Comparison of ENCODE assay signal across 8 cellular contexts in the genomic region with DNA sequence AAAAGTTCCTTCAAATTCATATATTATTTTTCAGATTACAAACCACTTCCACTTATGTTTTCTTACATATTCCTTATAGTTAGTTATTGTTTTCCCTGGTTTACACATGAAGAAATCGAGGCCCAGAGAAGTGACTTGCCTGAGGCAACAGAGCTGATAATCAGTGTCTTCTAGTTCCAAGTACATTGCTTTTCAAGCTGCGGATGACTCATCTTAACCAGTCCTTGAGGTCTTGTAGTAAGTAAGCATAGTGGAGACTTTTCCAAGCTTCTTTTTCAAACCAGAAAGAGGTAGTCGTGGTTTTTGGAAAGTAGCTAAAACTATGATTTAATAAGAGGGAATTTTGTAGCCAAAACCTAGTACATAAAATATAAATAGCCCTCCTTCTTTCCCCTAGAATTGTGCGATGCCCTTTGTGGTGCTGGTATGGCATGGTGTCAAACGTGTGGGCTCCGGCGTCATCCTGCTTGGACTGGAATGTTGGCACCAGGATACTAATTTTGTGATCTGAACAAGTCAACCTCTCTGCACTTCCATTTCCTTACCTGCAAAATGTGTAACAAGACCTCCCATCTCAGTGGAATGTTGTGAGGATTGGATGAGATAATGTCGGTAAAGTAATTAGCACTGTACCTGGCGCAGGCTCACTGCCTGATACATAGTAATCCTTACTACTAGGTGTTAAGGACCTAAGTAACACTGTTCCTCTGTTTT. TPM values are rescaled to one million over a fixed set of nuclear protein-coding genes. Genes with fewer than 3 reads are reported as not detected.
DNase-seq lines count a peak whose midpoint lies in the region; TF ChIP-seq lines count a peak whose summit lies in the region.
"Had no signal": no experiment of that assay in that cellular context is flagged by ENCODE, and none has a peak within 500 bp of the region (broad histone marks: within the 10 kb centered on the region; RNA-seq: fewer than 3 reads in every experiment).

No MANE protein-coding gene starts in this region.

- H3F3A ChIP-seq in neural progenitor cell (ENCODE audit: low read depth): no peaks in the 10 kb centered on the region

- TF ChIP-seq CTCF in fibroblast of mammary gland (conservative IDR thresholded peaks at IDR 0.05; ENCODE audit: control insufficient read depth, insufficient read depth, low read depth, low read length): no peak
- no peak for TF ChIP-seq CTCF in Calu3 (IDR thresholded peaks at IDR 0.05; ENCODE audit: unreplicated experiment)
- TF ChIP-seq CTCF in neural progenitor cell (IDR thresholded peaks at IDR 0.05): no peak

- H3K27ac ChIP-seq in SK-N-MC: peak overlapping the region; percentile 56
- H3K27ac ChIP-seq in neural progenitor cell: no peak overlapping the region

- H3K27me3 ChIP-seq in skeletal muscle satellite cell (ENCODE audit: control insufficient read depth, insufficient read depth, low read length) (no peaks in the 10 kb centered on the region), neural progenitor cell (no peaks in the 10 kb centered on the region)

- H3K36me3 ChIP-seq in SK-N-MC (ENCODE audit: insufficient read depth, low read length): no peaks in the 10 kb centered on the region
- H3K36me3 ChIP-seq in skeletal muscle satellite cell (ENCODE audit: insufficient read depth, low read length): no peaks in the 10 kb centered on the region
- H3K36me3 ChIP-seq in neural progenitor cell: no peaks in the 10 kb centered on the region

- H3K9me3 ChIP-seq in SK-N-MC (ENCODE audit: low read depth, low read length) (no peaks in the 10 kb centered on the region), skeletal muscle satellite cell (replicated peaks; ENCODE audit: low read length) (no peaks in the 10 kb centered on the region), neural progenitor cell (ENCODE audit: low read depth) (no peaks in the 10 kb centered on the region)

- H2AFZ ChIP-seq in neural progenitor cell (replicated peaks): no peak overlapping the region

- H3K4me1 Mint-ChIP-seq in Calu3 (ENCODE audit: low read depth, unreplicated experiment) (peaks cover 16% of the 10 kb centered on the region), neural progenitor cell (no peaks in the 10 kb centered on the region)
- H3K4me1 Mint-ChIP-seq: activated naive CD8-positive, alpha-beta T cell treated with anti-CD3 and anti-CD28 coated beads, Interleukin-2, amount 10 ng/mL, durations not matched to agents 7 days and 5 days had no signal

- no peaks in the 10 kb centered on the region for H3K79me2 ChIP-seq in neural progenitor cell (ENCODE audit: low read depth)

- H3K36me3 Mint-ChIP-seq in Calu3 (ENCODE audit: insufficient read depth, unreplicated experiment) (no peaks in the 10 kb centered on the region), neural progenitor cell (peaks cover 2% of the 10 kb centered on the region)

- no peak overlapping the region for H3K9ac ChIP-seq in SK-N-MC (ENCODE audit: insufficient read length)
- H3K9ac ChIP-seq in skeletal muscle satellite cell (ENCODE audit: low read depth, low read length): no peak overlapping the region
- H3K9ac ChIP-seq in neural progenitor cell: no peak overlapping the region

- no TSS peak for BruUV-seq in Calu3 (replicated peaks; lab: Mats Ljungman, UMichigan)

- intact Hi-C loops in Calu3 (cut with micrococcal nuclease; ENCODE audit: unreplicated experiment): no loop called here

- H3K9me3 Mint-ChIP-seq in Calu3 (ENCODE audit: low read depth, unreplicated experiment): peaks cover 2% of the 10 kb centered on the region
- H3K9me3 Mint-ChIP-seq in neural progenitor cell: peaks cover 6% of the 10 kb centered on the region
- H3K9me3 Mint-ChIP-seq: activated naive CD8-positive, alpha-beta T cell treated with anti-CD3 and anti-CD28 coated beads, Interleukin-2, amount 10 ng/mL, durations not matched to agents 7 days and 5 days had no signal

- peak overlapping the region; percentile 28; the same call in 1 of the 2 replicates for H3K4me3 ChIP-seq in SK-N-MC
- no peak overlapping the region for H3K4me3 ChIP-seq in fibroblast of mammary gland (ENCODE audit: control insufficient read depth, low read depth, low read length)
- peak overlapping the region; percentile 16 for H3K4me3 ChIP-seq in skeletal muscle satellite cell (ENCODE audit: low read length)
- no peak overlapping the region for H3K4me3 ChIP-seq in neural progenitor cell

- no peaks in the 10 kb centered on the region for H4K20me1 ChIP-seq in neural progenitor cell (ENCODE audit: low read depth)

- CTCF ChIA-PET in Calu3 (lab: Charles Lee): interaction anchor here (0.6 kb wide), 1 partner anchor 56 kb away, joined by 3 read pairs; no protein-coding TSS in a partner anchor

- H3K27me3 Mint-ChIP-seq in Calu3 (ENCODE audit: unreplicated experiment): no peaks in the 10 kb centered on the region
- no peaks in the 10 kb centered on the region for H3K27me3 Mint-ChIP-seq in neural progenitor cell (ENCODE audit: insufficient read depth, low read depth)

- H3K4me2 ChIP-seq in skeletal muscle satellite cell (ENCODE audit: low read length): peak overlapping the region; percentile 51
- no peak overlapping the region for H3K4me2 ChIP-seq in neural progenitor cell

- H3K27ac Mint-ChIP-seq in Calu3 (ENCODE audit: unreplicated experiment) (no peak overlapping the region), neural progenitor cell (no peak overlapping the region)
- H3K27ac Mint-ChIP-seq: activated naive CD8-positive, alpha-beta T cell treated with anti-CD3 and anti-CD28 coated beads, Interleukin-2, amount 10 ng/mL, durations not matched to agents 7 days and 5 days had no signal

- H3K4me3 Mint-ChIP-seq in Calu3 (ENCODE audit: low read depth, unreplicated experiment) (no peak overlapping the region), neural progenitor cell (no peak overlapping the region)
- H3K4me3 Mint-ChIP-seq: activated naive CD8-positive, alpha-beta T cell treated with anti-CD3 and anti-CD28 coated beads, Interleukin-2, amount 10 ng/mL, durations not matched to agents 7 days and 5 days had no signal

- H3K4me1 ChIP-seq in skeletal muscle satellite cell (ENCODE audit: control insufficient read depth, insufficient read depth, low read length): peaks cover 11% of the 10 kb centered on the region
- H3K4me1 ChIP-seq in neural progenitor cell: no peaks in the 10 kb centered on the region

- DNase-seq in HCEC 1CT: peak; percentile 65
- DNase-seq in SK-N-MC (ENCODE audit: low read depth, low spot score): peak; percentile 92
- DNase-seq in fibroblast of mammary gland (ENCODE audit: low read depth): peak; percentile 93
- DNase-seq in DMS 273 treated with DMSO at 0.1 percent for 48 hours (lab: John Stamatoyannopoulos, UW): no peak
- no peak for DNase-seq in Calu3
- DNase-seq in neural progenitor cell (ENCODE audit: low spot score): no peak
- DNase-seq: activated naive CD8-positive, alpha-beta T cell treated with anti-CD3 and anti-CD28 coated beads, Interleukin-2, amount 10 ng/mL, durations not matched to agents 7 days and 5 days had no signal

RNA-seq across cellular contexts. Expression of gene DLG1, which starts 19.0 kb away (rescaled TPM):
- 31.5 and 37.5 TPM in 2 replicates for total RNA-seq in skeletal muscle satellite cell (2012; rRNA removed)
- total RNA-seq in Calu3 (2022) (105 and 127 TPM in 2 replicates), neural progenitor cell (ENCODE audit: low replicate concordance) (108 and 138 TPM in 2 replicates)

Comparison
In these comparisons a context has a peak if more than half of its experiments do, and no peak if none do; other contexts are left out.
1. DNase-seq: peak in HCEC 1CT (single experiment), SK-N-MC (single experiment) and fibroblast of mammary gland (single experiment); none in DMS 273 treated with DMSO at 0.1 percent for 48 hours (single experiment), Calu3 (single experiment) and neural progenitor cell (single experiment).
2. H3K4me3 ChIP-seq: peak in SK-N-MC (single experiment) and skeletal muscle satellite cell (single experiment); none in fibroblast of mammary gland (single experiment) and neural progenitor cell (single experiment).